In genomic region chr2:42172566-42172965, GRCh38 we compare ENCODE assay signal across 19 cellular contexts. TPM values are rescaled to one million over a fixed set of nuclear protein-coding genes. Genes with fewer than 3 reads are reported as not detected.
A peak's percentile ranks its signal among the peaks of the same experiment; 100 is the strongest.
DNase-seq lines count a peak whose midpoint lies in the region; ATAC-seq, FAIRE-seq and TF ChIP-seq lines count a peak whose summit lies in the region.
"Had no signal": no experiment of that assay in that cellular context is flagged by ENCODE, and none has a peak within 500 bp of the region (broad histone marks: within the 10 kb centered on the region; RNA-seq: fewer than 3 reads in every experiment).

No MANE protein-coding gene starts in this region.

- peaks cover 47% of the 10 kb centered on the region for H4K20me1 ChIP-seq in HepG2 (ENCODE audit: insufficient read depth, low read length)

- peaks cover 38% of the 10 kb centered on the region for H3K4me1 Mint-ChIP-seq in activated naive CD4-positive, alpha-beta T cell treated with anti-CD3 and anti-CD28 coated beads for 36 hours (ENCODE audit: low read depth)
- peaks cover 14 to 21% of the 10 kb centered on the region in 2 donors for H3K4me1 Mint-ChIP-seq in immature natural killer cell

- H2AFZ ChIP-seq in HepG2 (ENCODE audit: low read length) = no peak overlapping the region

- peak overlapping the region; percentile 95 for H3K4me2 ChIP-seq in HepG2 (ENCODE audit: low read depth, low read length)

- H3K4me3 Mint-ChIP-seq in activated naive CD4-positive, alpha-beta T cell treated with anti-CD3 and anti-CD28 coated beads for 36 hours = no peak overlapping the region
- H3K4me3 Mint-ChIP-seq in immature natural killer cell = peak overlapping the region in 1 of 5 donors; percentile 29
- H3K4me3 Mint-ChIP-seq: neural crest cell had no signal

- intact Hi-C loops in HepG2 (cut with micrococcal nuclease; ENCODE audit: unreplicated experiment) = loop anchor here (2.0 to 5.0 kb wide), 2 partner anchors 14 to 65 kb away; no protein-coding TSS in a partner anchor
- intact Hi-C loops in right lobe of liver (cut with DNase I) = no loop called here
- intact Hi-C loops in Panc1 (cut with micrococcal nuclease; ENCODE audit: unreplicated experiment) = no loop called here
- intact Hi-C loops in activated naive CD4-positive, alpha-beta T cell treated with anti-CD3 and anti-CD28 coated beads for 36 hours (cut with micrococcal nuclease) = loop anchor here (1.0 kb wide), 1 partner anchor 8 kb away; no protein-coding TSS in a partner anchor
- intact Hi-C loops in colonic mucosa (cut with DNase I) = no loop called here

- no peak overlapping the region for H3K27ac Mint-ChIP-seq in activated naive CD4-positive, alpha-beta T cell treated with anti-CD3 and anti-CD28 coated beads for 36 hours
- no peak overlapping the region for H3K27ac Mint-ChIP-seq in immature natural killer cell

- H3K36me3 ChIP-seq in HepG2 (replicated peaks in 1 of 2; ENCODE audit: control insufficient read depth in 1 of 2, insufficient read depth in 2 of 2, low read length in 2 of 2) (peaks cover 5 to 42% of the 10 kb centered on the region in 2 experiments; a peak in 4 of 5 replicates), right lobe of liver (no peaks in the 10 kb centered on the region), Panc1 (ENCODE audit: control insufficient read depth, insufficient read depth, low read length) (peaks cover 11% of the 10 kb centered on the region), colonic mucosa (no peaks in the 10 kb centered on the region)
- H3K36me3 ChIP-seq: vagina had no signal

- H3K36me3 Mint-ChIP-seq in activated naive CD4-positive, alpha-beta T cell treated with anti-CD3 and anti-CD28 coated beads for 36 hours (ENCODE audit: low read depth) = peaks cover 8% of the 10 kb centered on the region
- H3K36me3 Mint-ChIP-seq in immature natural killer cell = peaks cover 0 to 7% (median 2%) of the 10 kb centered on the region in 3 donors

- POLR2A ChIA-PET in HepG2 (lab: Yijun Ruan, JAX) = interaction anchor here (1.1 to 3.4 kb wide), 11 partner anchors 9 to 81 kb away, joined by 4 to 18 read pairs (median 12); no protein-coding TSS in a partner anchor
- POLR2A ChIA-PET in Panc1 (lab: Charles Lee) = interaction anchor here (0.7 to 0.8 kb wide), 4 partner anchors 36 to 1070 kb away, joined by 3 read pairs; no protein-coding TSS in a partner anchor

- H3K4me3 ChIP-seq in HepG2 (replicated peaks in 1 of 3; ENCODE audit: insufficient read depth in 1 of 3, low read depth in 2 of 3, low read length in 3 of 3) = peak overlapping the region; percentile 95 to 98 (median 95)
- no peak overlapping the region for H3K4me3 ChIP-seq in right lobe of liver
- peak overlapping the region; percentile 80 to 90 for H3K4me3 ChIP-seq in Panc1 (ENCODE audit: low read depth in 2 of 2, low read length in 2 of 2)
- H3K4me3 ChIP-seq in fibroblast of the aortic adventitia (ENCODE audit: low read depth, low read length) = peak overlapping the region; percentile 18
- H3K4me3 ChIP-seq in colonic mucosa = no peak overlapping the region

- no peak for DNase-seq in HepG2 (ENCODE audit: low spot score)
- DNase-seq in right lobe of liver = no peak
- no peak for DNase-seq in Panc1 (ENCODE audit: low read depth, low spot score)
- no peak for DNase-seq in fibroblast of the aortic adventitia (ENCODE audit: low read depth)
- DNase-seq in activated naive CD4-positive, alpha-beta T cell treated with anti-CD3 and anti-CD28 coated beads for 36 hours = no peak
- DNase-seq in D341Med (ENCODE audit: low spot score) = no peak
- DNase-seq in colonic mucosa = no peak
- no peak for DNase-seq in immature natural killer cell
- DNase-seq: activated effector memory CD4-positive, alpha-beta T cell treated with Interleukin-2 at 50 U/mL for 16 hours; anterior cingulate cortex; GDM1; mammary epithelial cell; MV-4-11; NCI-H2081 treated with DMSO at 0.1 percent for 48 hours; NCI-H526; retina had no signal

- ATAC-seq in HepG2 = no peak
- no peak for ATAC-seq in right lobe of liver
- no peak for ATAC-seq in Panc1

- TF ChIP-seq RAD21 in HepG2 (CRISPR knock-in tag; IDR thresholded peaks at IDR 0.05) = no peak

- H3K9ac ChIP-seq in HepG2 (ENCODE audit: insufficient read depth, low read depth, low read length) (peak overlapping the region; percentile 94), colonic mucosa (ENCODE audit: low read depth in 2 of 2, low read length in 2 of 2) (no peak overlapping the region)

- H3K9me3 ChIP-seq in HepG2 (ENCODE audit: low read length) (no peaks in the 10 kb centered on the region), right lobe of liver (no peaks in the 10 kb centered on the region), Panc1 (ENCODE audit: control insufficient read depth, insufficient read depth, low read depth, low read length) (no peaks in the 10 kb centered on the region), colonic mucosa (no peaks in the 10 kb centered on the region)
- H3K9me3 ChIP-seq: vagina had no signal

- H3K27ac ChIP-seq in HepG2 (ENCODE audit: extremely low read length, insufficient read depth, low read length) (peak overlapping the region; percentile 78), right lobe of liver (peak overlapping the region in 1 of 3 donors; percentile 96), Panc1 (ENCODE audit: low read length) (peak overlapping the region; percentile 94; the same call in 1 of the 2 replicates), colonic mucosa (no peak overlapping the region)

- H3K27me3 ChIP-seq in HepG2 (ENCODE audit: control insufficient read depth in 1 of 2, insufficient read depth in 2 of 2, low read length in 2 of 2) (no peaks in the 10 kb centered on the region; a peak in 1 of 5 replicates), right lobe of liver (no peaks in the 10 kb centered on the region), Panc1 (ENCODE audit: control insufficient read depth, insufficient read depth, low read length) (no peaks in the 10 kb centered on the region), colonic mucosa (no peaks in the 10 kb centered on the region)
- H3K27me3 ChIP-seq: vagina had no signal

- FAIRE-seq in HepG2 (lab: Jason Lieb, UNC) = no peak
- FAIRE-seq: endothelial cell of umbilical vein had no signal

- in situ Hi-C loops in HepG2 (cut with HindIII; ENCODE audit: extremely low pct_ligation_motif_present, low pct_unique_long_range_greater_than_20kb) = loop anchor here (5.0 kb wide), 2 partner anchors 40 to 75 kb away; no protein-coding TSS in a partner anchor
- in situ Hi-C loops in Panc1 (cut with HindIII; ENCODE audit: low pct_unique_long_range_greater_than_20kb, low sequenced_read_pairs) = no loop called here

- H3K9me3 Mint-ChIP-seq in activated naive CD4-positive, alpha-beta T cell treated with anti-CD3 and anti-CD28 coated beads for 36 hours = no peaks in the 10 kb centered on the region
- no peaks in the 10 kb centered on the region for H3K9me3 Mint-ChIP-seq in immature natural killer cell
- H3K9me3 Mint-ChIP-seq: neural crest cell had no signal

- H3K27me3 Mint-ChIP-seq in activated naive CD4-positive, alpha-beta T cell treated with anti-CD3 and anti-CD28 coated beads for 36 hours (ENCODE audit: low read depth) = no peaks in the 10 kb centered on the region
- H3K27me3 Mint-ChIP-seq in immature natural killer cell (ENCODE audit: low read depth in 3 of 3) = peaks cover 2 to 5% (median 3%) of the 10 kb centered on the region in 3 donors

- TF ChIP-seq CTCF in HepG2 (CRISPR knock-in tag; IDR thresholded peaks at IDR 0.05) = no peak
- no peak for TF ChIP-seq CTCF in right lobe of liver (IDR thresholded peaks at IDR 0.05)
- TF ChIP-seq CTCF in Panc1 (IDR thresholded peaks at IDR 0.05) = no peak
- no peak for TF ChIP-seq CTCF in fibroblast of the aortic adventitia (IDR thresholded peaks at IDR 0.05; ENCODE audit: insufficient read depth, low read length)
- TF ChIP-seq CTCF in colonic mucosa (IDR thresholded peaks at IDR 0.05) = no peak

- CTCF ChIA-PET in HepG2 (lab: Yijun Ruan, JAX; ENCODE audit: low intra/inter-chr PET ratio, low total read pairs) (no interaction called here), Panc1 (lab: Charles Lee) (no interaction called here)
- CTCF ChIA-PET in activated naive CD4-positive, alpha-beta T cell treated with anti-CD3 and anti-CD28 coated beads for 36 hours (lab: Charles Lee) = interaction anchor here (0.7 to 4.9 kb wide), 10 partner anchors 9 to 86 kb away, joined by 3 to 30 read pairs (median 4); no protein-coding TSS in a partner anchor

- peaks cover 91% of the 10 kb centered on the region for H3K79me2 ChIP-seq in HepG2 (ENCODE audit: insufficient read depth, low read length)

- TF ChIP-seq POLR2A in HepG2 (IDR thresholded peaks at IDR 0.05; ENCODE audit: insufficient read depth in 1 of 2, low read depth in 2 of 2, low read length in 2 of 2) = no peak
- TF ChIP-seq POLR2A in right lobe of liver (IDR thresholded peaks at IDR 0.05) = no peak

- 3% methylated on average over 1 of the region's 1 CpG for WGBS in HepG2 (ENCODE audit: low lambda C conversion rate)
- 39% methylated on average over 1 of the region's 1 CpG for WGBS in right lobe of liver (ENCODE audit: insufficient coverage, low coverage, low lambda C conversion rate, missing lambda C conversion rate)

- TF ChIP-seq EP300 in HepG2 (IDR thresholded peaks at IDR 0.05; ENCODE audit: low read depth in 2 of 2, low read length in 2 of 2) (no peak), HepG2 (CRISPR knock-in tag; IDR thresholded peaks at IDR 0.05; ENCODE audit: borderline replicate concordance) (no peak)

- H3K4me1 ChIP-seq in HepG2 (ENCODE audit: insufficient read depth, low read length) (peaks cover 56% of the 10 kb centered on the region), right lobe of liver (peaks cover 0 to 31% (median 4%) of the 10 kb centered on the region in 4 donors), Panc1 (ENCODE audit: control insufficient read depth, insufficient read depth, low read length) (peaks cover 41% of the 10 kb centered on the region), colonic mucosa (no peaks in the 10 kb centered on the region)

- BruUV-seq in HepG2 (replicated peaks; lab: Mats Ljungman, UMichigan) (no TSS peak), Panc1 (replicated peaks; lab: Mats Ljungman, UMichigan) (no TSS peak)

RNA-seq across cellular contexts. Expression of gene EML4, which starts 3.4 kb away (rescaled TPM):
- total RNA-seq in HepG2 (2016; rRNA removed; fragmentation: Illumina TruSeq; extraction: Trizol) (243 and 362 TPM in 2 replicates), right lobe of liver (10 to 100 TPM; 28.3 to 55.7 (median 36.7) TPM), Panc1 (2021; ENCODE audit: unreplicated experiment) (107 TPM), fibroblast of the aortic adventitia (ENCODE audit: low replicate concordance) (49.9 and 50.9 TPM in 2 replicates), colonic mucosa (100 to 1,000 TPM in 1 of 2 donors, 10 to 100 TPM in 1; 82.1 to 103 TPM)
- total RNA-seq in HepG2 (2016; cell fraction: cytosol; rRNA removed; fragmentation: Illumina TruSeq; extraction: Trizol; ENCODE audit: low read depth) = 33.1 and 38.2 TPM in 2 replicates
- total RNA-seq in HepG2 (2016; cell fraction: insoluble cytoplasmic fraction; rRNA removed; fragmentation: Illumina TruSeq; extraction: Trizol) = 236 and 353 TPM in 2 replicates
- 84.2 and 89.8 TPM in 2 replicates for total RNA-seq in HepG2 (2016; cell fraction: membrane; rRNA removed; fragmentation: Illumina TruSeq; extraction: Trizol)
- 261 and 283 TPM in 2 replicates for total RNA-seq in HepG2 (2016; cell fraction: nucleus; rRNA removed; fragmentation: Illumina TruSeq; extraction: Trizol)
- polyA plus RNA-seq in HepG2 (2011; rRNA removed) (355 and 476 TPM in 2 replicates), immature natural killer cell (10 to 100 TPM; 16.1 to 35.3 (median 28.9) TPM)
- polyA plus RNA-seq in HepG2 (2011; cell fraction: cytosol; rRNA removed) = 199 and 296 TPM in 2 replicates
- 364 and 369 TPM in 2 replicates for polyA plus RNA-seq in HepG2 (2011; cell fraction: nucleus; rRNA removed)
- polyA plus RNA-seq in HepG2 (2012) = 244 and 400 TPM in 2 replicates
- 6.9 and 8.0 TPM in 2 replicates for polyA plus RNA-seq in HepG2 (2016; cell fraction: cytosol; fragmentation: Illumina TruSeq; extraction: Trizol; ENCODE audit: low read depth)
- 247 and 266 TPM in 2 replicates for polyA plus RNA-seq in HepG2 (2016; cell fraction: insoluble cytoplasmic fraction; fragmentation: Illumina TruSeq; extraction: Trizol; ENCODE audit: low read depth)
- polyA plus RNA-seq in HepG2 (2016; cell fraction: membrane; fragmentation: Illumina TruSeq; extraction: Trizol; ENCODE audit: low read depth) = 32.1 and 33.7 TPM in 2 replicates
- 219 and 231 TPM in 2 replicates for polyA plus RNA-seq in HepG2 (2016; cell fraction: nucleus; fragmentation: Illumina TruSeq; extraction: Trizol; ENCODE audit: insufficient read depth, low read depth)
- polyA minus RNA-seq in HepG2 (2011; rRNA and poly(A)+ RNA removed; ENCODE audit: low replicate concordance) = 36.9 and 556 TPM in 2 replicates
- 400 and 421 TPM in 2 replicates for polyA minus RNA-seq in HepG2 (2011; cell fraction: cytosol; rRNA and poly(A)+ RNA removed)
- 1,279 and 1,350 TPM in 2 replicates for polyA minus RNA-seq in HepG2 (2011; cell fraction: nucleus; rRNA and poly(A)+ RNA removed)
- polyA plus RNA-seq in Panc1 (2012; ENCODE audit: insufficient read length) = 47.3 TPM
- total RNA-seq in activated naive CD4-positive, alpha-beta T cell treated with anti-CD3 and anti-CD28 coated beads for 36 hours = 10 to 100 TPM; 65.8 to 65.9 TPM

Comparison
In these comparisons a context has a peak if more than half of its experiments do, and no peak if none do; other contexts are left out.
1. H3K4me3 ChIP-seq: peak in HepG2 (3 of 3), Panc1 (2 of 2) and fibroblast of the aortic adventitia (single experiment); none in right lobe of liver (0 of 3) and colonic mucosa (single experiment).
2. intact Hi-C loops: an anchor here in HepG2 (2.0 to 5.0 kb wide) and activated naive CD4-positive, alpha-beta T cell treated with anti-CD3 and anti-CD28 coated beads for 36 hours (1.0 kb wide); none called in right lobe of liver, Panc1 and colonic mucosa.